Comparison of ENCODE assay signal across 11 cellular contexts in genomic region chr4:118905546-118905945, GRCh38. TPM values are rescaled to one million over a fixed set of nuclear protein-coding genes. Genes with fewer than 3 reads are reported as not detected.
DNase-seq lines count a peak whose midpoint lies in the region; ATAC-seq and TF ChIP-seq lines count a peak whose summit lies in the region.
"Had no signal": no experiment of that assay in that cellular context is flagged by ENCODE, and none has a peak within 500 bp of the region (broad histone marks: within the 10 kb centered on the region; RNA-seq: fewer than 3 reads in every experiment).

No MANE protein-coding gene starts in this region.

- peaks cover 9% of the 10 kb centered on the region for H3K4me1 Mint-ChIP-seq in MCF 10A (ENCODE audit: insufficient read depth, unreplicated experiment)

- BruUV-seq in MCF 10A (replicated peaks; lab: Mats Ljungman, UMichigan): no TSS peak

- TF ChIP-seq POLR2A in breast epithelium (IDR thresholded peaks at IDR 0.05): no peak

- ATAC-seq in aorta (ENCODE audit: low FRiP score): no peak
- no peak for ATAC-seq in HG02981 (IDR thresholded peaks at IDR 0.05; ENCODE audit: unreplicated experiment)
- ATAC-seq: activated T-cell treated with anti-CD3 and anti-CD28 coated beads, Interleukin-2, amount 50 U/mL, for 72 hours had no signal

- intact Hi-C loops in breast epithelium (cut with DNase I; ENCODE audit: low total_unique reads): no loop called here
- intact Hi-C loops in MCF 10A (cut with micrococcal nuclease): no loop called here
- intact Hi-C loops in aorta (cut with DNase I): no loop called here

- WGBS in mesodermal cell (ENCODE audit: insufficient coverage in 2 of 2), 2 experiments: 60 to 100% methylated on average over 1 to 2 of the region's 4 CpGs
- WGBS in aorta, 2 donors: 6 to 9% methylated on average over 4 of the region's 4 CpGs

- no peak overlapping the region for H3K4me3 ChIP-seq in breast epithelium
- H3K4me3 ChIP-seq in mesodermal cell (ENCODE audit: extremely low read depth, insufficient read depth, low read length, poor library complexity, severe bottlenecking): no peak overlapping the region
- H3K4me3 ChIP-seq in aorta (ENCODE audit: low read length in 2 of 2): peak overlapping the region in 1 of 2 donors; percentile 11

- DNase-seq in breast epithelium (ENCODE audit: low spot score in 2 of 2): no peak
- no peak for DNase-seq in MCF 10A (ENCODE audit: unreplicated experiment)
- peak; percentile 51 for DNase-seq in dermis blood vessel endothelial cell
- no peak for DNase-seq in aorta
- no peak for DNase-seq in T-helper 2 cell
- DNase-seq in GDM1 (lab: John Stamatoyannopoulos, UW): no peak
- DNase-seq: activated T-cell treated with anti-CD3 and anti-CD28 coated beads, Interleukin-2, amount 50 U/mL, for 72 hours; central memory CD4-positive, alpha-beta T cell; NCI-H1105 had no signal

- H3K27ac Mint-ChIP-seq in MCF 10A (ENCODE audit: low read depth, unreplicated experiment): no peak overlapping the region
- H3K27ac Mint-ChIP-seq: activated T-cell treated with anti-CD3 and anti-CD28 coated beads, Interleukin-2, amount 50 U/mL, for 72 hours had no signal

- no peaks in the 10 kb centered on the region for H3K27me3 ChIP-seq in breast epithelium
- H3K27me3 ChIP-seq in aorta (ENCODE audit: control insufficient read depth in 1 of 2, insufficient read depth in 2 of 2, low read length in 1 of 2): no peaks in the 10 kb centered on the region

- POLR2A ChIA-PET in MCF 10A (lab: Yijun Ruan, JAX): interaction anchor here (0.5 kb wide), 1 partner anchor 71 kb away, joined by 3 read pairs; no protein-coding TSS in a partner anchor

- H3K27me3 Mint-ChIP-seq in MCF 10A (ENCODE audit: insufficient read depth, unreplicated experiment): no peaks in the 10 kb centered on the region

- H3K36me3 Mint-ChIP-seq in MCF 10A (ENCODE audit: insufficient read depth, unreplicated experiment): no peaks in the 10 kb centered on the region

- H3K36me3 ChIP-seq in breast epithelium: no peaks in the 10 kb centered on the region
- no peaks in the 10 kb centered on the region for H3K36me3 ChIP-seq in mesodermal cell (ENCODE audit: control insufficient read depth, insufficient read depth, low read length)
- no peaks in the 10 kb centered on the region for H3K36me3 ChIP-seq in aorta (ENCODE audit: control insufficient read depth in 1 of 2, insufficient read depth in 2 of 2, low read length in 1 of 2)

- H3K9me3 Mint-ChIP-seq in MCF 10A (ENCODE audit: unreplicated experiment): no peaks in the 10 kb centered on the region
- H3K9me3 Mint-ChIP-seq: activated T-cell treated with anti-CD3 and anti-CD28 coated beads, Interleukin-2, amount 50 U/mL, for 72 hours had no signal

- CTCF ChIA-PET in MCF 10A (lab: Yijun Ruan, JAX): interaction anchor here (0.7 to 1.2 kb wide), 5 partner anchors 14 to 989 kb away, joined by 3 to 5 read pairs (median 3); no protein-coding TSS in a partner anchor

- H3K4me1 ChIP-seq in breast epithelium (peaks cover 2 to 11% of the 10 kb centered on the region in 2 donors), mesodermal cell (ENCODE audit: control insufficient read depth, insufficient read depth, low read length, poor library complexity, severe bottlenecking) (peaks cover 8% of the 10 kb centered on the region), aorta (ENCODE audit: control insufficient read depth in 1 of 2, insufficient read depth in 2 of 2, low read length in 2 of 2) (peaks cover 0 to 17% of the 10 kb centered on the region in 2 donors)

- H3K27ac ChIP-seq in breast epithelium: peak overlapping the region; percentile 77 to 78
- peak overlapping the region; percentile 11 for H3K27ac ChIP-seq in mesodermal cell (ENCODE audit: low read depth, low read length, severe bottlenecking)
- H3K27ac ChIP-seq in aorta (ENCODE audit: low read depth in 1 of 2, low read length in 2 of 2): peak overlapping the region; percentile 58 to 62

- H3K9me3 ChIP-seq in breast epithelium (no peaks in the 10 kb centered on the region), mesodermal cell (ENCODE audit: control insufficient read depth, low read length) (no peaks in the 10 kb centered on the region), aorta (ENCODE audit: control insufficient read depth, low read length) (no peaks in the 10 kb centered on the region)

- no peak for TF ChIP-seq CTCF in breast epithelium (IDR thresholded peaks at IDR 0.05)
- no peak for TF ChIP-seq CTCF in MCF 10A (IDR thresholded peaks at IDR 0.05; ENCODE audit: unreplicated experiment)

- H3K4me3 Mint-ChIP-seq in MCF 10A (ENCODE audit: unreplicated experiment): no peak overlapping the region
- H3K4me3 Mint-ChIP-seq: activated T-cell treated with anti-CD3 and anti-CD28 coated beads, Interleukin-2, amount 50 U/mL, for 72 hours had no signal

RNA-seq across cellular contexts. Expression of gene SYNPO2, which starts 16.9 kb away (rescaled TPM):
- total RNA-seq in breast epithelium: 10 to 100 TPM; 30.2 to 90.1 (median 52.7) TPM
- total RNA-seq in MCF 10A (2022): 0.42 and 0.61 TPM in 2 replicates
- 0.17 and 0.19 TPM in 2 replicates for total RNA-seq in dermis blood vessel endothelial cell
- polyA plus RNA-seq in mesodermal cell (2013, experiment 1 of 2): 0.29 TPM
- 0.20 TPM for polyA plus RNA-seq in mesodermal cell (2013, experiment 2 of 2)
- total RNA-seq in aorta: 1,000 to 10,000 TPM in 1 of 2 donors, 100 to 1,000 TPM in 1; 393 to 1,531 TPM
- polyA plus RNA-seq in aorta: 100 to 1,000 TPM in 1 of 2 donors, 10 to 100 TPM in 1; 85.9 to 154 TPM

Comparison
In these comparisons a context has a peak if more than half of its experiments do, and no peak if none do; other contexts are left out.
1. RNA of gene SYNPO2, which starts 16.9 kb away (total RNA-seq): 393 to 1,531 TPM in aorta and 30.2 to 90.1 TPM in breast epithelium; 0.42 to 0.61 TPM in MCF 10A and 0.17 to 0.19 TPM in dermis blood vessel endothelial cell; every median in the first group is over 10 times any median in the second.
2. H3K27ac ChIP-seq: peak in every context shown above with its lines; median percentile 78 in breast epithelium; 60 in aorta; 11 in mesodermal cell.